28 cellular contexts compared by ENCODE assay signal in genomic region chr13:99854376-99854775, GRCh38.
DNase-seq lines count a peak whose midpoint lies in the region; ATAC-seq and TF ChIP-seq lines count a peak whose summit lies in the region.
"Had no signal": no experiment of that assay in that cellular context is flagged by ENCODE, and none has a peak within 500 bp of the region (broad histone marks: within the 10 kb centered on the region; RNA-seq: fewer than 3 reads in every experiment).

No MANE protein-coding gene starts in this region.

- no peaks in the 10 kb centered on the region for H3K79me2 ChIP-seq in GM23338 (replicated peaks; ENCODE audit: insufficient read depth)

- WGBS in right lobe of liver (ENCODE audit: insufficient coverage, low coverage, low lambda C conversion rate, missing lambda C conversion rate) = 96% methylated on average over 14 of the region's 14 CpGs

- CTCF ChIA-PET in WTC11 (lab: Charles Lee) = no interaction called here

- H3K4me2 ChIP-seq in GM23338 = peak overlapping the region; percentile 72; the same call in 1 of the 2 replicates
- H3K4me2 ChIP-seq: PC-9 had no signal

- H3K36me3 ChIP-seq in GM23338 (ENCODE audit: insufficient read depth) (no peaks in the 10 kb centered on the region), right lobe of liver (no peaks in the 10 kb centered on the region)
- H3K36me3 ChIP-seq: BE2C, SJCRH30 had no signal

- peaks cover 2% of the 10 kb centered on the region for H3K27me3 Mint-ChIP-seq in GM23338 (ENCODE audit: insufficient read depth, low read depth, poor library complexity)
- H3K27me3 Mint-ChIP-seq in WTC11 (ENCODE audit: low read depth) = no peaks in the 10 kb centered on the region
- H3K27me3 Mint-ChIP-seq: CD8-positive, alpha-beta memory T cell had no signal

- no peak for DNase-seq in GM23338 (ENCODE audit: low spot score)
- DNase-seq in NCI-H2171 treated with DMSO at 0.1 percent for 48 hours (lab: John Stamatoyannopoulos, UW) = peak; percentile 98
- no peak for DNase-seq in WTC11 (ENCODE audit: low spot score)
- DNase-seq in left kidney (ENCODE audit: low read depth, low spot score) = peak; percentile 30
- no peak for DNase-seq in NCI-H748 treated with DMSO at 0.1 percent for 48 hours (lab: John Stamatoyannopoulos, UW)
- DNase-seq in right lobe of liver = no peak
- DNase-seq: 8988T; ACHN; BE2C; CD8-positive, alpha-beta memory T cell; DMS79 treated with DMSO at 0.1 percent for 48 hours; GOT3; KBM-7; MV-4-11; NCI-H1105; NCI-H1436 treated with DMSO at 0.1 percent for 48 hours; NCI-H2029; NCI-H2227 treated with DMSO at 0.1 percent for 48 hours; NCI-H510A treated with DMSO at 0.1 percent for 48 hours; NCI-H82; PC-9; SJCRH30 had no signal

- POLR2A ChIA-PET in WTC11 (lab: Charles Lee) = no interaction called here

- 0 out of 2 replicates have a peak, but pooled peaks cover 6% of the 10 kb centered on the region for H3F3A ChIP-seq in GM23338 (replicated peaks; ENCODE audit: low read depth)

- H3K27ac Mint-ChIP-seq in GM23338 (peak overlapping the region; percentile 79), WTC11 (peak overlapping the region; percentile 95)
- H3K27ac Mint-ChIP-seq: CD8-positive, alpha-beta memory T cell had no signal

- H3K27me3 ChIP-seq in GM23338 (ENCODE audit: insufficient read depth) = no peaks in the 10 kb centered on the region
- no peaks in the 10 kb centered on the region for H3K27me3 ChIP-seq in right lobe of liver
- H3K27me3 ChIP-seq: BE2C, SJCRH30 had no signal

- no peaks in the 10 kb centered on the region for H4K20me1 ChIP-seq in GM23338 (replicated peaks; ENCODE audit: insufficient read depth)

- H3K9me2 ChIP-seq in GM23338 (ENCODE audit: insufficient read depth) = no peaks in the 10 kb centered on the region

- H3K9me3 ChIP-seq in right lobe of liver = no peaks in the 10 kb centered on the region
- H3K9me3 ChIP-seq: BE2C, SJCRH30 had no signal

- H3K4me1 ChIP-seq in GM23338 (ENCODE audit: insufficient read depth) = peaks cover 56% of the 10 kb centered on the region
- peaks cover 0 to 6% (median 0%) of the 10 kb centered on the region in 4 donors for H3K4me1 ChIP-seq in right lobe of liver
- H3K4me1 ChIP-seq: BE2C, SJCRH30 had no signal

- H3K4me3 Mint-ChIP-seq in GM23338 (no peak overlapping the region), WTC11 (no peak overlapping the region)
- H3K4me3 Mint-ChIP-seq: CD14-positive monocyte; CD8-positive, alpha-beta memory T cell had no signal

- no peak overlapping the region for H2AFZ ChIP-seq in GM23338
- H2AFZ ChIP-seq: PC-9 had no signal

- TF ChIP-seq CTCF in GM23338 (conservative IDR thresholded peaks at IDR 0.05; ENCODE audit: low read depth in 2 of 2) (no peak), WTC11 (IDR thresholded peaks at IDR 0.05) (no peak), right lobe of liver (IDR thresholded peaks at IDR 0.05) (no peak)

- intact Hi-C loops in right lobe of liver (cut with DNase I) = no loop called here

- H3K9me3 Mint-ChIP-seq in GM23338 (no peaks in the 10 kb centered on the region; the same call in 2 of the 3 replicates), WTC11 (peaks cover 6% of the 10 kb centered on the region; the same call in 1 of the 2 replicates)
- H3K9me3 Mint-ChIP-seq: CD8-positive, alpha-beta memory T cell had no signal

- H3K27ac ChIP-seq in GM23338 (ENCODE audit: low read depth) (no peak overlapping the region; the same call in 1 of the 2 replicates), right lobe of liver (no peak overlapping the region)
- H3K27ac ChIP-seq: PC-9, SJCRH30 had no signal

- H3K4me3 ChIP-seq in GM23338 = peak overlapping the region; percentile 34; the same call in 1 of the 2 replicates
- no peak overlapping the region for H3K4me3 ChIP-seq in right lobe of liver
- H3K4me3 ChIP-seq: PC-9, SJCRH30 had no signal

- H3K4me1 Mint-ChIP-seq in GM23338 (peaks cover 68% of the 10 kb centered on the region), WTC11 (peaks cover 73% of the 10 kb centered on the region)
- H3K4me1 Mint-ChIP-seq: CD14-positive monocyte had no signal

- ATAC-seq in GM23338 = no peak
- peak; percentile 19 for ATAC-seq in WTC11
- ATAC-seq in GM21737 (IDR thresholded peaks at IDR 0.05; ENCODE audit: unreplicated experiment) = no peak
- no peak for ATAC-seq in HG02870 (IDR thresholded peaks at IDR 0.05; ENCODE audit: unreplicated experiment)
- no peak for ATAC-seq in right lobe of liver
- ATAC-seq: HCT116, Right ventricle myocardium inferior, SK-N-SH treated with all-trans-retinoic acid at 6 μM for 48 hours had no signal

- TF ChIP-seq POLR2A in right lobe of liver (IDR thresholded peaks at IDR 0.05) = no peak

- H3K36me3 Mint-ChIP-seq in GM23338 (ENCODE audit: low read depth) (no peaks in the 10 kb centered on the region; the same call in 2 of the 3 replicates), WTC11 (peaks cover 2% of the 10 kb centered on the region; the same call in 1 of the 2 replicates)
- H3K36me3 Mint-ChIP-seq: CD14-positive monocyte had no signal

TF ChIP-seq in GM23338, 12 proteins besides CTCF, POLR2A, EP300 and RAD21 (continues in another document):
- no peak for TF ChIP-seq EZH2phosphoT487 (IDR thresholded peaks at IDR 0.05; ENCODE audit: unreplicated experiment)
- no peak for TF ChIP-seq CREB1 (CRISPR knock-in tag; IDR thresholded peaks at IDR 0.05; ENCODE audit: low read depth)

TF ChIP-seq in WTC11, 78 proteins besides CTCF, POLR2A, EP300 and RAD21 (continues in another document):
- TF ChIP-seq HMGA2 (CRISPR knock-in tag; IDR thresholded peaks at IDR 0.05) (no peak), SMAD4 (CRISPR knock-in tag; IDR thresholded peaks at IDR 0.05) (no peak), FOXP1 (CRISPR knock-in tag; IDR thresholded peaks at IDR 0.05; ENCODE audit: borderline replicate concordance) (no peak), PRDM15 (CRISPR knock-in tag; IDR thresholded peaks at IDR 0.05) (no peak), NR2C2 (CRISPR knock-in tag; IDR thresholded peaks at IDR 0.05) (no peak), AFF4 (CRISPR knock-in tag; IDR thresholded peaks at IDR 0.05; ENCODE audit: borderline replicate concordance) (no peak), JAZF1 (CRISPR knock-in tag; IDR thresholded peaks at IDR 0.05) (no peak), TEAD4 (CRISPR knock-in tag; IDR thresholded peaks at IDR 0.05) (no peak)

Comparison
In these comparisons a context has a peak if more than half of its experiments do, and no peak if none do; other contexts are left out.
1. DNase-seq: peak in NCI-H2171 treated with DMSO at 0.1 percent for 48 hours (single experiment) and left kidney (single experiment); none in GM23338 (single experiment), WTC11 (single experiment), NCI-H748 treated with DMSO at 0.1 percent for 48 hours (single experiment) and right lobe of liver (0 of 3).